ENCODE assay signal across 1 cellular context in genomic region chr9:107274096-107274495, GRCh38.
TF ChIP-seq lines count a peak whose summit lies in the region.

No MANE protein-coding gene starts in this region.

TF ChIP-seq in SK-N-SH, 30 proteins besides CTCF, POLR2A, EP300 and RAD21 (continued from another document):
- TF ChIP-seq IRF3 (IDR thresholded peaks at IDR 0.05; ENCODE audit: low read depth, low read length) (no peak), TAF1 (IDR thresholded peaks at IDR 0.05; ENCODE audit: borderline replicate concordance, low read depth, low read length) (no peak), POLR2AphosphoS5 (IDR thresholded peaks at IDR 0.05; ENCODE audit: low read depth, low read length) (no peak), CHD2 (IDR thresholded peaks at IDR 0.05; ENCODE audit: low read length, partially characterized antibody) (no peak)
